22 cellular contexts compared by ENCODE assay signal in the genomic region with DNA sequence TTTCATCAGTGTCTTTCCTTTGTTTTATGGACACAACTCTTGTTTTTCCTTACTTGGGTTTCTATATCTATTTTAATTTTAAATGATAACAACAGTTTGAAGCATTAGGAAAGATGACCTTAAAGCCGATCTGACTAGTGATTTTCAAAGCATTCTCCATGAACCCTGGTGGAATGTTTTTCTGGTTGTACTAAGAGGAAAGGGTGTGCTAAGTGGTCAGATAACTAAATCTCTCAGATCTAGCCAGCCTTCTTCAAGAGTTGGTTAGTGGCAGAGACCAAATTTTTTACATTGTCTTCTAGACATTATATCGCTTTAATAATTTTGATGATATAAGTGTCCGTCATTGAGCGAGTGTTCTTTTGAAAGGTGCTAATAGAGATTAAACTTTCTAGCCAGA.
DNase-seq lines count a peak whose midpoint lies in the region; ATAC-seq and TF ChIP-seq lines count a peak whose summit lies in the region.
"Had no signal": no experiment of that assay in that cellular context is flagged by ENCODE, and none has a peak within 500 bp of the region (broad histone marks: within the 10 kb centered on the region; RNA-seq: fewer than 3 reads in every experiment).

No MANE protein-coding gene starts in this region.

- H3K9me3 Mint-ChIP-seq in chondrocyte (ENCODE audit: low read depth): no peaks in the 10 kb centered on the region

- H3K4me3 ChIP-seq in GM23248 (no peak overlapping the region), osteoblast (ENCODE audit: insufficient read depth, low read length) (no peak overlapping the region), tibial artery (peak overlapping the region in 1 of 2 donors; percentile 23)
- H3K4me3 ChIP-seq: BLaER1, HAP-1, SJSA1 had no signal

- no peak overlapping the region for H3K4me2 ChIP-seq in GM23248 (ENCODE audit: unreplicated experiment)
- no peak overlapping the region for H3K4me2 ChIP-seq in osteoblast (ENCODE audit: insufficient read depth, low read length)
- H3K4me2 ChIP-seq: BLaER1 had no signal

- H2AFZ ChIP-seq in GM23248 (0 out of 2 replicates have a peak overlapping the region, but pooled peaks have one; percentile 7), osteoblast (ENCODE audit: low read length) (no peak overlapping the region)

- no peaks in the 10 kb centered on the region for H3K9me2 ChIP-seq in GM23248 (ENCODE audit: insufficient read depth)

- H3K4me1 Mint-ChIP-seq in chondrocyte (ENCODE audit: low read depth): peaks cover 26% of the 10 kb centered on the region

- in situ Hi-C loops in GM23248 (cut with MboI): no loop called here

- ATAC-seq in GM21619 (IDR thresholded peaks at IDR 0.05; ENCODE audit: unreplicated experiment): no peak

- H3K27ac ChIP-seq in GM23248 (no peak overlapping the region), osteoblast (ENCODE audit: low read depth, low read length) (peak overlapping the region; percentile 56), tibial artery (peak overlapping the region; percentile 66 to 72)
- H3K27ac ChIP-seq: BLaER1, SJSA1 had no signal

- DNase-seq in GM23248: no peak
- DNase-seq in chondrocyte (ENCODE audit: low spot score): no peak
- no peak for DNase-seq in osteoblast (ENCODE audit: insufficient read length, low spot score, missing footprints)
- DNase-seq in tibial artery: no peak
- no peak for DNase-seq in activated T-cell treated with anti-CD3 and anti-CD28 coated beads, Interleukin-2, amount 50 U/mL, for 1 hour
- DNase-seq in NCI-H345 (lab: John Stamatoyannopoulos, UW): no peak
- DNase-seq: 8988T; CD4-positive, alpha-beta T cell; DMS53; GOT3; KBM-7; MV-4-11; NCI-H1105 treated with DMSO at 0.1 percent for 48 hours; NCI-H146; NCI-H2029; NCI-H526 treated with DMSO at 0.1 percent for 48 hours; Right ventricle myocardium superior; RPMI8226 had no signal

- 91 to 94% methylated on average over 4 of the region's 4 CpGs for WGBS in GM23248 (ENCODE audit: low coverage in 1 of 2, low lambda C conversion rate in 2 of 2, missing lambda C conversion rate in 2 of 2), 2 experiments

- TF ChIP-seq CTCF in chondrocyte (IDR thresholded peaks at IDR 0.05): no peak
- TF ChIP-seq CTCF in osteoblast (IDR thresholded peaks at IDR 0.05; ENCODE audit: extremely low read depth, low read depth, low read length): no peak
- TF ChIP-seq CTCF in tibial artery (IDR thresholded peaks at IDR 0.05): no peak

- peak overlapping the region; percentile 83 for H3K27ac Mint-ChIP-seq in chondrocyte (ENCODE audit: unreplicated experiment)
- H3K27ac Mint-ChIP-seq: CD4-positive, alpha-beta T cell had no signal

- H3F3A ChIP-seq in GM23248 (ENCODE audit: insufficient read depth): peaks cover 20% of the 10 kb centered on the region

- H3K4me1 ChIP-seq in GM23248 (ENCODE audit: insufficient read depth) (peaks cover 27% of the 10 kb centered on the region), osteoblast (ENCODE audit: insufficient read depth, low read length) (peaks cover 14% of the 10 kb centered on the region), tibial artery (peaks cover 0 to 32% (median 2%) of the 10 kb centered on the region in 4 donors)
- H3K4me1 ChIP-seq: BLaER1, HAP-1, SJSA1 had no signal

- peaks cover 3% of the 10 kb centered on the region for H3K36me3 Mint-ChIP-seq in chondrocyte (ENCODE audit: low read depth)

- H3K79me2 ChIP-seq in GM23248 (ENCODE audit: insufficient read depth): no peaks in the 10 kb centered on the region; the same call in 1 of the 2 replicates
- H3K79me2 ChIP-seq in osteoblast (ENCODE audit: insufficient read depth, low read length): peaks cover 2% of the 10 kb centered on the region

- no peaks in the 10 kb centered on the region for H3K27me3 Mint-ChIP-seq in chondrocyte (ENCODE audit: low read depth)
- H3K27me3 Mint-ChIP-seq: CD4-positive, alpha-beta T cell had no signal

- H3K36me3 ChIP-seq in GM23248 (ENCODE audit: low read depth) (no peaks in the 10 kb centered on the region), osteoblast (ENCODE audit: insufficient read depth, low read length) (no peaks in the 10 kb centered on the region), tibial artery (no peaks in the 10 kb centered on the region)
- H3K36me3 ChIP-seq: BLaER1, HAP-1, SJSA1 had no signal

- H3K9me3 ChIP-seq in GM23248 (ENCODE audit: low read depth) (no peaks in the 10 kb centered on the region), osteoblast (ENCODE audit: low read depth, low read length) (no peaks in the 10 kb centered on the region), tibial artery (no peaks in the 10 kb centered on the region)
- H3K9me3 ChIP-seq: HAP-1, SJSA1 had no signal

- H4K20me1 ChIP-seq in GM23248 (ENCODE audit: insufficient read depth): no peaks in the 10 kb centered on the region
- H4K20me1 ChIP-seq in osteoblast (ENCODE audit: insufficient read depth, low read length): no peaks in the 10 kb centered on the region
- H4K20me1 ChIP-seq: BLaER1 had no signal

- H3K4me3 Mint-ChIP-seq in chondrocyte (ENCODE audit: unreplicated experiment): no peak overlapping the region
- H3K4me3 Mint-ChIP-seq: CD4-positive, alpha-beta T cell had no signal

- H3K27me3 ChIP-seq in GM23248 (replicated peaks; ENCODE audit: insufficient read depth) (no peaks in the 10 kb centered on the region), osteoblast (ENCODE audit: insufficient read depth, low read length) (no peaks in the 10 kb centered on the region), tibial artery (no peaks in the 10 kb centered on the region)
- H3K27me3 ChIP-seq: BLaER1, SJSA1 had no signal

- H3K9ac ChIP-seq in GM23248: no peak overlapping the region
- H3K9ac ChIP-seq: BLaER1 had no signal

- intact Hi-C loops in tibial artery (cut with DNase I; ENCODE audit: low total_unique reads): no loop called here
